8 cellular contexts compared by ENCODE assay signal in genomic region chr5:116573279-116573616, GRCh38. TPM values are rescaled to one million over a fixed set of nuclear protein-coding genes. Genes with fewer than 3 reads are reported as not detected.
DNase-seq lines count a peak whose midpoint lies in the region; ATAC-seq and TF ChIP-seq lines count a peak whose summit lies in the region.

No MANE protein-coding gene starts in this region.

- peak overlapping the region; percentile 85 for H3K4me2 ChIP-seq in HCT116 (ENCODE audit: low read length)

- 0 out of 2 replicates have a peak, but pooled peaks cover 3% of the 10 kb centered on the region for H3K27me3 ChIP-seq in BE2C
- no peaks in the 10 kb centered on the region for H3K27me3 ChIP-seq in HCT116 (ENCODE audit: insufficient read depth, low read length)
- peaks cover 32% of the 10 kb centered on the region for H3K27me3 ChIP-seq in brain microvascular endothelial cell (replicated peaks)

- peaks cover 100% of the 10 kb centered on the region for H3K27me3 Mint-ChIP-seq in stimulated activated naive CD8-positive, alpha-beta T cell treated with anti-CD3 and anti-CD28 coated beads, Interleukin-15, amount 100 ng/mL, for 72 hours

- POLR2A ChIA-PET in HCT116 (lab: Charles Lee): no interaction called here

- intact Hi-C loops in HCT116 (cut with micrococcal nuclease): loop anchor here (10.0 kb wide), 1 partner anchor 992 kb away; no protein-coding TSS in a partner anchor

- TF ChIP-seq POLR2A in HCT116 (IDR thresholded peaks at IDR 0.05; ENCODE audit: borderline replicate concordance, extremely low read depth, insufficient read depth, insufficient read length): no peak

- H3K9me3 ChIP-seq in BE2C (no peaks in the 10 kb centered on the region), HCT116 (ENCODE audit: control insufficient read depth in 1 of 2, insufficient read depth in 1 of 2, low read depth in 1 of 2, low read length in 2 of 2) (no peaks in the 10 kb centered on the region)

- TF ChIP-seq RAD21 in HCT116 (IDR thresholded peaks at IDR 0.05; ENCODE audit: low read depth): no peak

- CTCF ChIA-PET in HCT116 (lab: Charles Lee): no interaction called here

- H3K79me2 ChIP-seq in HCT116 (ENCODE audit: insufficient read depth, low read length): no peaks in the 10 kb centered on the region; the same call in 1 of the 2 replicates

- TF ChIP-seq CTCF in BE2C (IDR thresholded peaks at IDR 0.05; ENCODE audit: low read depth, low read length) (no peak), HCT116 (IDR thresholded peaks at IDR 0.05 in 2 of 3, conservative IDR thresholded peaks at IDR 0.05 in 1 of 3; ENCODE audit: borderline replicate concordance in 1 of 3, insufficient read depth in 1 of 3, low read depth in 2 of 3, low read length in 2 of 3) (no peak), brain microvascular endothelial cell (IDR thresholded peaks at IDR 0.05; ENCODE audit: low read depth, low read length, missing control alignments) (no peak)

- H2AFZ ChIP-seq in HCT116 (ENCODE audit: low read depth, low read length, poor library complexity, severe bottlenecking): no peak overlapping the region

- no peaks in the 10 kb centered on the region for H3K9me2 ChIP-seq in HCT116 (ENCODE audit: insufficient read depth)

- peak; percentile 60 for DNase-seq in BE2C
- no peak for DNase-seq in HCT116 (ENCODE audit: low read depth, low spot score)
- no peak for DNase-seq in brain microvascular endothelial cell
- DNase-seq in left lobe of liver (ENCODE audit: low spot score): peak; percentile 48
- DNase-seq in stimulated activated naive CD8-positive, alpha-beta T cell treated with anti-CD3 and anti-CD28 coated beads, Interleukin-15, amount 100 ng/mL, for 72 hours: peak in 1 of 2 donors; percentile 13
- no peak for DNase-seq in HCEC 1CT

- peaks cover 54% of the 10 kb centered on the region for H3K4me1 Mint-ChIP-seq in stimulated activated naive CD8-positive, alpha-beta T cell treated with anti-CD3 and anti-CD28 coated beads, Interleukin-15, amount 100 ng/mL, for 72 hours

- H3K4me1 ChIP-seq in BE2C (no peaks in the 10 kb centered on the region), HCT116 (ENCODE audit: control insufficient read depth in 1 of 2, insufficient read depth in 2 of 2, low read length in 2 of 2) (peaks cover 8 to 21% of the 10 kb centered on the region in 2 experiments; a peak in 3 of 4 replicates)

- no peak for ATAC-seq in HCT116
- peak; percentile 10 for ATAC-seq in left lobe of liver
- no peak for ATAC-seq in stimulated activated naive CD8-positive, alpha-beta T cell treated with anti-CD3 and anti-CD28 coated beads, Interleukin-15, amount 100 ng/mL, for 72 hours
- ATAC-seq in HG03432 (IDR thresholded peaks at IDR 0.05; ENCODE audit: unreplicated experiment): no peak
- no peak for ATAC-seq in GM21447 (IDR thresholded peaks at IDR 0.05; ENCODE audit: unreplicated experiment)

- no peaks in the 10 kb centered on the region for H4K20me1 ChIP-seq in HCT116 (ENCODE audit: insufficient read depth)

- RAD21 ChIA-PET in HCT116 (lab: Charles Lee; ENCODE audit: low non-redundant PET in 1 of 2, low total read pairs in 2 of 2, uncharacterized antibody in 2 of 2, unreplicated experiment in 2 of 2): no interaction called here

- no peak overlapping the region for H3K27ac ChIP-seq in HCT116 (ENCODE audit: low read depth, low read length)
- no peak overlapping the region for H3K27ac ChIP-seq in brain microvascular endothelial cell

- H3K36me3 ChIP-seq in BE2C (no peaks in the 10 kb centered on the region), HCT116 (ENCODE audit: control insufficient read depth in 1 of 2, insufficient read depth in 2 of 2, low read length in 2 of 2) (no peaks in the 10 kb centered on the region), brain microvascular endothelial cell (replicated peaks) (no peaks in the 10 kb centered on the region)

- H3K27ac Mint-ChIP-seq in stimulated activated naive CD8-positive, alpha-beta T cell treated with anti-CD3 and anti-CD28 coated beads, Interleukin-15, amount 100 ng/mL, for 72 hours: no peak overlapping the region

- in situ Hi-C loops in brain microvascular endothelial cell (cut with HindIII; ENCODE audit: low pct_ligation_motif_present, low sequenced_read_pairs): no loop called here

- peak overlapping the region; percentile 89 to 97 for H3K4me3 Mint-ChIP-seq in stimulated activated naive CD8-positive, alpha-beta T cell treated with anti-CD3 and anti-CD28 coated beads, Interleukin-15, amount 100 ng/mL, for 72 hours

- no peak overlapping the region for H3K9ac ChIP-seq in HCT116 (ENCODE audit: low read length)

- BruUV-seq in HCT116 (replicated peaks; lab: Mats Ljungman, UMichigan): TSS peak; percentile 39

- no peaks in the 10 kb centered on the region for H3K9me3 Mint-ChIP-seq in stimulated activated naive CD8-positive, alpha-beta T cell treated with anti-CD3 and anti-CD28 coated beads, Interleukin-15, amount 100 ng/mL, for 72 hours

- H3K4me3 ChIP-seq in BE2C (ENCODE audit: low read depth, low read length) (peak overlapping the region; percentile 91), HCT116 (replicated peaks in 1 of 2; ENCODE audit: low read depth in 1 of 2, low read length in 2 of 2) (peak overlapping the region in 1 of 2 experiments; percentile 70; a peak in 2 of 4 replicates), brain microvascular endothelial cell (ENCODE audit: low read depth, low read length) (peak overlapping the region; percentile 66)

TF ChIP-seq in HCT116, 20 proteins besides CTCF, POLR2A, EP300 and RAD21:
- no peak for TF ChIP-seq SRF (IDR thresholded peaks at IDR 0.05; ENCODE audit: low read depth)
- TF ChIP-seq REST (IDR thresholded peaks at IDR 0.05; ENCODE audit: low read depth): no peak
- no peak for TF ChIP-seq EZH2phosphoT487 (IDR thresholded peaks at IDR 0.05; ENCODE audit: borderline replicate concordance)
- TF ChIP-seq TCF7L2 (IDR thresholded peaks at IDR 0.05; ENCODE audit: borderline replicate concordance, extremely low read depth, insufficient read depth, insufficient read length): no peak
- TF ChIP-seq ZFX (IDR thresholded peaks at IDR 0.05): no peak
- TF ChIP-seq CBX3 (IDR thresholded peaks at IDR 0.05; ENCODE audit: low read depth): no peak
- TF ChIP-seq SP1 (IDR thresholded peaks at IDR 0.05; ENCODE audit: low read depth): no peak
- no peak for TF ChIP-seq ZNF274 (IDR thresholded peaks at IDR 0.05; ENCODE audit: low read depth, low read length)
- TF ChIP-seq YY1 (IDR thresholded peaks at IDR 0.05; ENCODE audit: extremely low read depth, insufficient replicate concordance, low read depth, low read length): no peak
- no peak for TF ChIP-seq FOSL1 (IDR thresholded peaks at IDR 0.05; ENCODE audit: low read depth)
- TF ChIP-seq CEBPB (IDR thresholded peaks at IDR 0.05; ENCODE audit: low read depth): no peak
- no peak for TF ChIP-seq EGR1 (IDR thresholded peaks at IDR 0.05; ENCODE audit: low read depth)
- TF ChIP-seq SIN3A (IDR thresholded peaks at IDR 0.05; ENCODE audit: low read depth): no peak

RNA-seq across cellular contexts. Expression of gene SEMA6A, which starts 1.4 kb away (rescaled TPM):
- polyA plus RNA-seq in BE2C (2012; ENCODE audit: insufficient read depth, insufficient read length, low read depth): 112 TPM
- total RNA-seq in HCT116 (2021; ENCODE audit: unreplicated experiment) (6.7 TPM), left lobe of liver (7.9 TPM)
- polyA plus RNA-seq in HCT116 (2012): 5.0 and 5.5 TPM in 2 replicates

Comparison
In these comparisons a context has a peak if more than half of its experiments do, and no peak if none do; other contexts are left out.
1. DNase-seq: peak in BE2C (single experiment) and left lobe of liver (single experiment); none in HCT116 (single experiment), brain microvascular endothelial cell (single experiment) and HCEC 1CT (single experiment).